Comparison of ENCODE assay signal across 18 cellular contexts in the genomic region with DNA sequence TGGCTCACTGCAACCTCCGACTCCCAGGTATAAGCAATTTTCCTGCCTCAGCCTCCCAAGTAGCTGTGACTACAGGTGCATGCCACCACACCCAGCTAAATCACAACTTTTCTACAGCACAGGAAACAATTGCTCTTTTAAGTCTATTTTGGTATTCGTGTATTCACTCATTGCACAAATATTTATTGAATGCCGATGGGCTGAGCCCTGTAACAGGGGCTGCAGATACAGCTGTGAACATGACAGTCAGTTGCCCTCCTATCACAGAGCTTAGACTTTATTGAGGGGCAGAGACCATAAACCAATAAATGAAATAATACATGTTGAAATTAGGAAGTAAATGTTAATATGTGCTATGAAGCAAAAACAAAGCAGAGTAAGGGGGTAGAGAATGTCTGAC.
"Had no signal": no experiment of that assay in that cellular context is flagged by ENCODE, and none has a peak within 500 bp of the region (broad histone marks: within the 10 kb centered on the region; RNA-seq: fewer than 3 reads in every experiment).

No MANE protein-coding gene starts in this region.

- H3K27ac ChIP-seq: body of pancreas, dorsolateral prefrontal cortex, neutrophil, pancreas, sigmoid colon, spleen, tibial nerve, uterus had no signal

- H3K36me3 Mint-ChIP-seq: activated naive CD8-positive, alpha-beta T cell treated with anti-CD3 and anti-CD28 coated beads, Interleukin-2, amount 10 ng/mL, durations not matched to agents 7 days and 5 days; natural killer cell had no signal

- H3K27me3 ChIP-seq: body of pancreas, dorsolateral prefrontal cortex, neutrophil, pancreas, sigmoid colon, spleen, tibial nerve, uterus had no signal

- H3K4me1 ChIP-seq: sigmoid colon, spleen, tibial nerve, uterus had no signal

- ATAC-seq: body of pancreas, natural killer cell, pancreas had no signal

- H3K4me3 ChIP-seq: body of pancreas, dorsolateral prefrontal cortex, pancreas, sigmoid colon, spleen, tibial nerve, uterus had no signal

- DNase-seq: activated CD4-positive, CD25-positive, alpha-beta regulatory T cell treated with anti-CD3 and anti-CD28 coated beads, Interleukin-2, amount 50 U/mL, for 72 hours; activated naive CD4-positive, alpha-beta T cell; activated naive CD8-positive, alpha-beta T cell treated with anti-CD3 and anti-CD28 coated beads, Interleukin-2, amount 10 ng/mL, durations not matched to agents 7 days and 5 days; activated T-cell treated with anti-CD3 and anti-CD28 coated beads for 4 hours; amygdala; body of pancreas; caudate nucleus; dorsolateral prefrontal cortex; left cardiac atrium; mesenchymal stem cell; natural killer cell; pancreas; sigmoid colon; spleen; stimulated activated naive CD4-positive, alpha-beta T cell treated with Interleukin-2 at 50 U/mL for 16 hours; uterus had no signal

- H3K4me3 Mint-ChIP-seq: activated naive CD8-positive, alpha-beta T cell treated with anti-CD3 and anti-CD28 coated beads, Interleukin-2, amount 10 ng/mL, durations not matched to agents 7 days and 5 days; natural killer cell had no signal

- H3K27ac Mint-ChIP-seq: activated naive CD8-positive, alpha-beta T cell treated with anti-CD3 and anti-CD28 coated beads, Interleukin-2, amount 10 ng/mL, durations not matched to agents 7 days and 5 days; natural killer cell had no signal

- H3K9me3 ChIP-seq: body of pancreas, neutrophil, pancreas, sigmoid colon, spleen, tibial nerve, uterus had no signal

- H3K9me3 Mint-ChIP-seq: activated naive CD8-positive, alpha-beta T cell treated with anti-CD3 and anti-CD28 coated beads, Interleukin-2, amount 10 ng/mL, durations not matched to agents 7 days and 5 days; natural killer cell had no signal
